Comparison of ENCODE assay signal across 15 cellular contexts in genomic region chr10:71423936-71424335, GRCh38. TPM values are rescaled to one million over a fixed set of nuclear protein-coding genes. Genes with fewer than 3 reads are reported as not detected.
DNase-seq lines count a peak whose midpoint lies in the region; ATAC-seq and TF ChIP-seq lines count a peak whose summit lies in the region.
"Had no signal": no experiment of that assay in that cellular context is flagged by ENCODE, and none has a peak within 500 bp of the region (broad histone marks: within the 10 kb centered on the region; RNA-seq: fewer than 3 reads in every experiment).

No MANE protein-coding gene starts in this region.

- ATAC-seq in sciatic nerve (no peak), HG02970 (IDR thresholded peaks at IDR 0.05; ENCODE audit: low FRiP score, unreplicated experiment) (no peak), omental fat pad (ENCODE audit: low FRiP score) (no peak)
- ATAC-seq: GM23338, HepG2 had no signal

- no peak for TF ChIP-seq CTCF in omental fat pad (IDR thresholded peaks at IDR 0.05)

- DNase-seq in activated CD8-positive, alpha-beta memory T cell treated with anti-CD3 and anti-CD28 coated beads for 24 hours, result peak; percentile 45
- no peak for DNase-seq in activated CD8-positive, alpha-beta memory T cell treated with anti-CD3 and anti-CD28 coated beads, Interleukin-2, amount 50 U/mL, for 4 hours
- peak; percentile 5 for DNase-seq in iPS-NIHi7 (ENCODE audit: extremely low spot score)
- peak; percentile 14 for DNase-seq in sciatic nerve (ENCODE audit: low spot score)
- peak; percentile 34 for DNase-seq in ureter (ENCODE audit: low spot score)
- DNase-seq in omental fat pad (ENCODE audit: low spot score), result no peak
- DNase-seq in OCI-M2 (lab: John Stamatoyannopoulos, UW; ENCODE audit: unreplicated experiment), result no peak
- DNase-seq: Calu3, DMS153, DMS79 treated with DMSO at 0.1 percent for 48 hours, EL, H7 had no signal

- intact Hi-C loops in sciatic nerve (cut with DNase I), result no loop called here

RNA-seq across cellular contexts. Expression of gene CDH23, which starts 27.2 kb away (rescaled TPM):
- 20.1 TPM for total RNA-seq in sciatic nerve
- 79.3 TPM for total RNA-seq in ureter
- total RNA-seq in omental fat pad, result 10 to 100 TPM; 25.3 to 41.9 (median 34.4) TPM
- total RNA-seq: HepG2 had no signal

Comparison
In these comparisons a context has a peak if more than half of its experiments do, and no peak if none do; other contexts are left out.
1. DNase-seq: peak in activated CD8-positive, alpha-beta memory T cell treated with anti-CD3 and anti-CD28 coated beads for 24 hours (single experiment), iPS-NIHi7 (single experiment), sciatic nerve (single experiment) and ureter (single experiment); none in activated CD8-positive, alpha-beta memory T cell treated with anti-CD3 and anti-CD28 coated beads, Interleukin-2, amount 50 U/mL, for 4 hours (single experiment), omental fat pad (single experiment) and OCI-M2 (single experiment).